In genomic region chr21:9759972-9760371, GRCh38 we compare ENCODE assay signal across 21 cellular contexts.
DNase-seq lines count a peak whose midpoint lies in the region; ATAC-seq, FAIRE-seq and TF ChIP-seq lines count a peak whose summit lies in the region.
"Had no signal": no experiment of that assay in that cellular context is flagged by ENCODE, and none has a peak within 500 bp of the region (broad histone marks: within the 10 kb centered on the region; RNA-seq: fewer than 3 reads in every experiment).

No MANE protein-coding gene starts in this region.

- CTCF ChIA-PET in K562 (lab: Yijun Ruan, JAX; ENCODE audit: low intra/inter-chr PET ratio), result no interaction called here

- no peaks in the 10 kb centered on the region for H3K79me2 ChIP-seq in K562 (ENCODE audit: control insufficient read depth, insufficient read depth, low read length)
- no peaks in the 10 kb centered on the region for H3K79me2 ChIP-seq in mesendoderm (ENCODE audit: control insufficient read depth, insufficient read depth, low read length)

- no peak overlapping the region for H3K4ac ChIP-seq in mesendoderm (ENCODE audit: low read depth, low read length)

- in situ Hi-C loops in K562 (cut with MboI), result no loop called here

- H3K27ac ChIP-seq in HUES48 (ENCODE audit: low read depth, low read length), result no peak overlapping the region
- no peak overlapping the region for H3K27ac ChIP-seq in K562 (ENCODE audit: extremely low read depth, low read depth, low read length)
- no peak overlapping the region for H3K27ac ChIP-seq in mesendoderm (ENCODE audit: low read depth, low read length)
- no peak overlapping the region for H3K27ac ChIP-seq in vagina
- H3K27ac ChIP-seq: BLaER1, C4-2B had no signal

- no peak for TF ChIP-seq CTCF in K562 (IDR thresholded peaks at IDR 0.05 in 2 of 3, conservative IDR thresholded peaks at IDR 0.05 in 1 of 3; ENCODE audit: insufficient read depth in 2 of 3, low read depth in 1 of 3, low read length in 3 of 3)
- no peak for TF ChIP-seq CTCF in vagina (IDR thresholded peaks at IDR 0.05)

- H3K9ac ChIP-seq in HUES48 (ENCODE audit: low read depth, low read length), result no peak overlapping the region
- H3K9ac ChIP-seq in K562 (ENCODE audit: insufficient read depth in 1 of 2, low read depth in 2 of 2, low read length in 2 of 2), result no peak overlapping the region
- H3K9ac ChIP-seq in mesendoderm (ENCODE audit: low read length), result no peak overlapping the region
- H3K9ac ChIP-seq: BLaER1 had no signal

- H2BK5ac ChIP-seq in mesendoderm (ENCODE audit: low read length), result no peak overlapping the region

- FAIRE-seq in K562 (lab: Jason Lieb, UNC), result no peak
- FAIRE-seq: A204.1, GM12891, GM18507, H54 had no signal

- no peak for TF ChIP-seq RAD21 in K562 (CRISPR knock-in tag; conservative IDR thresholded peaks at IDR 0.05 in 1 of 2, IDR thresholded peaks at IDR 0.05 in 1 of 2)

- no peak overlapping the region for H2AK5ac ChIP-seq in mesendoderm (ENCODE audit: low read length)

- POLR2A ChIA-PET in K562 (lab: Yijun Ruan, JAX), result no interaction called here

- peak; percentile 33; the same call in 1 of the 3 replicates for ATAC-seq in K562
- ATAC-seq: CD8-positive, alpha-beta T cell had no signal

- H3K4me3 ChIP-seq in HUES48 (ENCODE audit: low read depth, low read length), result peak overlapping the region; percentile 18; the same call in 1 of the 2 replicates
- H3K4me3 ChIP-seq in K562, result no peak overlapping the region
- peak overlapping the region; percentile 2 for H3K4me3 ChIP-seq in mesendoderm (ENCODE audit: low read length)
- no peak overlapping the region for H3K4me3 ChIP-seq in vagina
- H3K4me3 ChIP-seq: BLaER1, HAP-1 had no signal

- H3K23ac ChIP-seq in mesendoderm (ENCODE audit: low read length), result no peak overlapping the region

- H3K9me3 ChIP-seq in HUES48 (ENCODE audit: control insufficient read depth, insufficient read depth, low read length), result peaks cover 93% of the 10 kb centered on the region
- H3K9me3 ChIP-seq in K562 (replicated peaks; ENCODE audit: control insufficient read depth, insufficient read depth, low read depth, low read length), result no peaks in the 10 kb centered on the region
- H3K9me3 ChIP-seq in vagina, result peaks cover 4% of the 10 kb centered on the region
- H3K9me3 ChIP-seq: BLaER1 had no signal

- H3K27me3 ChIP-seq in HUES48 (ENCODE audit: control insufficient read depth, insufficient read depth, low read length) (no peaks in the 10 kb centered on the region), K562 (ENCODE audit: control insufficient read depth in 2 of 2, insufficient read depth in 2 of 2, low read length in 2 of 2) (peaks cover 0 to 6% of the 10 kb centered on the region in 2 experiments; a peak in 2 of 5 replicates), mesendoderm (ENCODE audit: insufficient read depth, low read length, poor library complexity) (no peaks in the 10 kb centered on the region), vagina (no peaks in the 10 kb centered on the region)
- H3K27me3 ChIP-seq: BLaER1 had no signal

- no peak overlapping the region for H3K56ac ChIP-seq in mesendoderm (ENCODE audit: low read length)

- no peaks in the 10 kb centered on the region for H3K4me1 ChIP-seq in HUES48 (ENCODE audit: control insufficient read depth, insufficient read depth, low read length)
- H3K4me1 ChIP-seq in K562 (replicated peaks in 1 of 2; ENCODE audit: control insufficient read depth in 2 of 2, insufficient read depth in 2 of 2, low read length in 2 of 2), result no peaks in the 10 kb centered on the region
- no peaks in the 10 kb centered on the region for H3K4me1 ChIP-seq in mesendoderm (ENCODE audit: control insufficient read depth, low read depth, low read length)
- H3K4me1 ChIP-seq in vagina, result no peaks in the 10 kb centered on the region
- H3K4me1 ChIP-seq: BLaER1, Caco-2, HAP-1 had no signal

- TF ChIP-seq POLR2A in K562 (conservative IDR thresholded peaks at IDR 0.05) (no peak), vagina (IDR thresholded peaks at IDR 0.05) (no peak)

- no TSS peak for BruUV-seq in K562 (replicated peaks; lab: Mats Ljungman, UMichigan)

- H3K18ac ChIP-seq in mesendoderm (ENCODE audit: low read length), result no peak overlapping the region

- no peak for DNase-seq in K562 (ENCODE audit: extremely low read depth in 1 of 4, low spot score in 3 of 4)
- no peak for DNase-seq in mesendoderm
- DNase-seq in vagina (ENCODE audit: extremely low spot score in 2 of 2), result peak; percentile 83 to 96
- DNase-seq in NCI-H187 (lab: John Stamatoyannopoulos, UW), result no peak
- no peak for DNase-seq in DMS153 (lab: John Stamatoyannopoulos, UW)
- DNase-seq: Caco-2; CD4-positive, CD25-positive, alpha-beta regulatory T cell; CD8-positive, alpha-beta T cell; DMS79; EL; GDM1; GOT3; HFFc6 had no signal

- no peak overlapping the region for H2AFZ ChIP-seq in K562 (ENCODE audit: low read depth, low read length)

- no peak overlapping the region for H3K4me2 ChIP-seq in K562 (ENCODE audit: insufficient read depth, low read length)
- no peak overlapping the region for H3K4me2 ChIP-seq in mesendoderm (ENCODE audit: low read length)
- H3K4me2 ChIP-seq: BLaER1 had no signal

- no peaks in the 10 kb centered on the region for H3K79me1 ChIP-seq in mesendoderm (ENCODE audit: low read length)

- H3K36me3 ChIP-seq in HUES48 (ENCODE audit: control insufficient read depth, insufficient read depth, low read length) (no peaks in the 10 kb centered on the region), K562 (ENCODE audit: control insufficient read depth, insufficient read depth, low read length) (no peaks in the 10 kb centered on the region), mesendoderm (ENCODE audit: control insufficient read depth, insufficient read depth, low read length) (no peaks in the 10 kb centered on the region), vagina (no peaks in the 10 kb centered on the region)
- H3K36me3 ChIP-seq: BLaER1, HAP-1 had no signal

- WGBS in K562 (ENCODE audit: insufficient coverage, low coverage, missing lambda C conversion rate), result 2% methylated on average over 9 of the region's 9 CpGs
- WGBS in mesendoderm (ENCODE audit: extremely low coverage, insufficient coverage, low lambda C conversion rate), result no CpG with 5 or more reads among the region's 9 CpGs

- H3K9me1 ChIP-seq in K562 (ENCODE audit: control insufficient read depth, insufficient read depth, low read length), result no peaks in the 10 kb centered on the region

- H4K5ac ChIP-seq in mesendoderm (ENCODE audit: low read length), result no peak overlapping the region

- H4K20me1 ChIP-seq in K562 (replicated peaks; ENCODE audit: control insufficient read depth, insufficient read depth, low read length), result no peaks in the 10 kb centered on the region
- H4K20me1 ChIP-seq: BLaER1 had no signal

- intact Hi-C loops in K562 (cut with micrococcal nuclease), result no loop called here
- intact Hi-C loops in vagina (cut with DNase I), result no loop called here

- H4K8ac ChIP-seq in mesendoderm (ENCODE audit: low read depth, low read length), result no peak overlapping the region

- TF ChIP-seq EP300 in K562 (IDR thresholded peaks at IDR 0.05; ENCODE audit: low read length), result no peak

- no peak overlapping the region for H2BK15ac ChIP-seq in mesendoderm (replicated peaks; ENCODE audit: low read depth)

- H2BK120ac ChIP-seq in mesendoderm (ENCODE audit: low read depth, low read length), result no peak overlapping the region

TF ChIP-seq in K562, 482 proteins besides CTCF, POLR2A, EP300 and RAD21:
- no peak for TF ChIP-seq DLX4 (CRISPR knock-in tag; IDR thresholded peaks at IDR 0.05)

Comparison
In these comparisons a context has a peak if more than half of its experiments do, and no peak if none do; other contexts are left out.
1. H3K4me3 ChIP-seq: peak in HUES48 (single experiment) and mesendoderm (single experiment); none in K562 (single experiment) and vagina (0 of 2).
2. DNase-seq: peak in vagina (2 of 2); none in K562 (0 of 4), mesendoderm (single experiment), NCI-H187 (0 of 2) and DMS153 (single experiment).